ENCODE assay signal across 12 cellular contexts in genomic region chr11:102322560-102322959, GRCh38. TPM values are rescaled to one million over a fixed set of nuclear protein-coding genes. Genes with fewer than 3 reads are reported as not detected.
DNase-seq lines count a peak whose midpoint lies in the region; ATAC-seq and TF ChIP-seq lines count a peak whose summit lies in the region.
"Had no signal": no experiment of that assay in that cellular context is flagged by ENCODE, and none has a peak within 500 bp of the region (broad histone marks: within the 10 kb centered on the region; RNA-seq: fewer than 3 reads in every experiment).

No MANE protein-coding gene starts in this region.

- peaks cover 47% of the 10 kb centered on the region for H3K79me2 ChIP-seq in Loucy (ENCODE audit: insufficient read depth, low read length)

- no peaks in the 10 kb centered on the region for H3F3A ChIP-seq in Loucy (ENCODE audit: low read depth)

- H3K27ac Mint-ChIP-seq in MCF 10A (ENCODE audit: low read depth, unreplicated experiment) = peak overlapping the region; percentile 57
- H3K27ac Mint-ChIP-seq in activated naive CD4-positive, alpha-beta T cell treated with anti-CD3 and anti-CD28 coated beads, Interleukin-2, amount 50 U/mL, for 72 hours = peak overlapping the region; percentile 91 to 98
- peak overlapping the region; percentile 38 to 44 for H3K27ac Mint-ChIP-seq in stimulated activated naive CD8-positive, alpha-beta T cell treated with anti-CD3 and anti-CD28 coated beads, Interleukin-15, amount 100 ng/mL, for 72 hours

- peak overlapping the region; percentile 43; the same call in 1 of the 2 replicates for H2AFZ ChIP-seq in Loucy (ENCODE audit: low read length)

- H3K4me2 ChIP-seq in Loucy (ENCODE audit: low read depth, low read length, poor library complexity, severe bottlenecking) = peak overlapping the region; percentile 76

- no peak for ATAC-seq in activated naive CD4-positive, alpha-beta T cell treated with anti-CD3 and anti-CD28 coated beads, Interleukin-2, amount 50 U/mL, for 72 hours
- ATAC-seq in stimulated activated naive CD8-positive, alpha-beta T cell treated with anti-CD3 and anti-CD28 coated beads, Interleukin-15, amount 100 ng/mL, for 72 hours = no peak
- no peak for ATAC-seq in HG03457 (IDR thresholded peaks at IDR 0.05; ENCODE audit: unreplicated experiment)

- H3K27me3 ChIP-seq in breast epithelium = no peaks in the 10 kb centered on the region
- no peaks in the 10 kb centered on the region for H3K27me3 ChIP-seq in Loucy (ENCODE audit: insufficient read depth, low read length, poor library complexity, severe bottlenecking)
- H3K27me3 ChIP-seq: BE2C had no signal

- H3K36me3 ChIP-seq in breast epithelium (no peaks in the 10 kb centered on the region), Loucy (ENCODE audit: insufficient read depth, low read length) (no peaks in the 10 kb centered on the region)
- H3K36me3 ChIP-seq: BE2C had no signal

- no peak for TF ChIP-seq POLR2A in breast epithelium (IDR thresholded peaks at IDR 0.05)

- H3K36me3 Mint-ChIP-seq in MCF 10A (ENCODE audit: insufficient read depth, unreplicated experiment) = peaks cover 98% of the 10 kb centered on the region
- H3K36me3 Mint-ChIP-seq in activated naive CD4-positive, alpha-beta T cell treated with anti-CD3 and anti-CD28 coated beads, Interleukin-2, amount 50 U/mL, for 72 hours = peaks cover 55 to 74% of the 10 kb centered on the region in 2 donors

- no peak overlapping the region for H3K27ac ChIP-seq in breast epithelium
- H3K27ac ChIP-seq: VCaP had no signal

- H3K9ac ChIP-seq in Loucy (ENCODE audit: low read depth, low read length, poor library complexity, severe bottlenecking) = peak overlapping the region; percentile 83

- intact Hi-C loops in MCF 10A (cut with micrococcal nuclease) (no loop called here), breast epithelium (cut with DNase I; ENCODE audit: low total_unique reads) (loop anchor here (5.0 kb wide), 1 partner anchor 130 kb away; no protein-coding TSS in a partner anchor)

- BruUV-seq in MCF 10A (replicated peaks; lab: Mats Ljungman, UMichigan) = no TSS peak

- H3K4me1 Mint-ChIP-seq in MCF 10A (ENCODE audit: insufficient read depth, unreplicated experiment) = peaks cover 33% of the 10 kb centered on the region
- H3K4me1 Mint-ChIP-seq in stimulated activated naive CD8-positive, alpha-beta T cell treated with anti-CD3 and anti-CD28 coated beads, Interleukin-15, amount 100 ng/mL, for 72 hours = peaks cover 49% of the 10 kb centered on the region

- no peak overlapping the region for H3K4me3 ChIP-seq in breast epithelium
- H3K4me3 ChIP-seq in Loucy (ENCODE audit: low read length, poor library complexity, severe bottlenecking) = peak overlapping the region; percentile 74
- H3K4me3 ChIP-seq in foreskin fibroblast (ENCODE audit: low read depth in 1 of 2, low read length in 2 of 2) = no peak overlapping the region

- no peaks in the 10 kb centered on the region for H3K9me2 ChIP-seq in Loucy (replicated peaks; ENCODE audit: low read depth, low read length)

- H4K20me1 ChIP-seq in Loucy (ENCODE audit: insufficient read depth, low read length, poor library complexity, severe bottlenecking) = no peaks in the 10 kb centered on the region

- CTCF ChIA-PET in MCF 10A (lab: Yijun Ruan, JAX) = interaction anchor here (0.6 to 14.7 kb wide), 3 partner anchors 17 to 39 kb away, joined by 5 to 239 read pairs (median 7); no protein-coding TSS in a partner anchor

- TF ChIP-seq CTCF in MCF 10A (IDR thresholded peaks at IDR 0.05; ENCODE audit: unreplicated experiment) (no peak), breast epithelium (IDR thresholded peaks at IDR 0.05) (no peak), Loucy (conservative IDR thresholded peaks at IDR 0.05; ENCODE audit: low read length) (no peak), foreskin fibroblast (IDR thresholded peaks at IDR 0.05; ENCODE audit: low read depth, low read length) (no peak)

- POLR2A ChIA-PET in MCF 10A (lab: Yijun Ruan, JAX) = interaction anchor here (0.9 to 9.8 kb wide), 6 partner anchors 11 to 29 kb away, joined by 3 to 274 read pairs (median 6); no protein-coding TSS in a partner anchor

- H3K27me3 Mint-ChIP-seq in MCF 10A (ENCODE audit: insufficient read depth, unreplicated experiment) = no peaks in the 10 kb centered on the region
- no peaks in the 10 kb centered on the region for H3K27me3 Mint-ChIP-seq in stimulated activated naive CD8-positive, alpha-beta T cell treated with anti-CD3 and anti-CD28 coated beads, Interleukin-15, amount 100 ng/mL, for 72 hours

- H3K9me3 Mint-ChIP-seq in MCF 10A (ENCODE audit: unreplicated experiment) = no peaks in the 10 kb centered on the region
- no peaks in the 10 kb centered on the region for H3K9me3 Mint-ChIP-seq in activated naive CD4-positive, alpha-beta T cell treated with anti-CD3 and anti-CD28 coated beads, Interleukin-2, amount 50 U/mL, for 72 hours
- no peaks in the 10 kb centered on the region for H3K9me3 Mint-ChIP-seq in stimulated activated naive CD8-positive, alpha-beta T cell treated with anti-CD3 and anti-CD28 coated beads, Interleukin-15, amount 100 ng/mL, for 72 hours

- peak overlapping the region; percentile 85 for H3K4me3 Mint-ChIP-seq in MCF 10A (ENCODE audit: unreplicated experiment)
- peak overlapping the region; percentile 62 to 78 for H3K4me3 Mint-ChIP-seq in stimulated activated naive CD8-positive, alpha-beta T cell treated with anti-CD3 and anti-CD28 coated beads, Interleukin-15, amount 100 ng/mL, for 72 hours

- H3K9me3 ChIP-seq in breast epithelium (no peaks in the 10 kb centered on the region), Loucy (ENCODE audit: insufficient read depth, low read depth, low read length) (no peaks in the 10 kb centered on the region)
- H3K9me3 ChIP-seq: BE2C had no signal

- no peak for DNase-seq in MCF 10A (ENCODE audit: unreplicated experiment)
- DNase-seq in breast epithelium (ENCODE audit: low spot score in 2 of 2) = no peak
- no peak for DNase-seq in activated naive CD4-positive, alpha-beta T cell treated with anti-CD3 and anti-CD28 coated beads, Interleukin-2, amount 50 U/mL, for 72 hours (ENCODE audit: low spot score in 2 of 2)
- no peak for DNase-seq in stimulated activated naive CD8-positive, alpha-beta T cell treated with anti-CD3 and anti-CD28 coated beads, Interleukin-15, amount 100 ng/mL, for 72 hours
- no peak for DNase-seq in foreskin fibroblast
- DNase-seq in activated CD4-positive, CD25-positive, alpha-beta regulatory T cell (lab: John Stamatoyannopoulos, UW) = no peak
- DNase-seq: activated gamma-delta T cell, BE2C, NCI-H1048 had no signal

- H3K4me1 ChIP-seq in breast epithelium = no peaks in the 10 kb centered on the region
- H3K4me1 ChIP-seq in Loucy (ENCODE audit: insufficient read depth, low read length, poor library complexity, severe bottlenecking) = peaks cover 63% of the 10 kb centered on the region
- H3K4me1 ChIP-seq: BE2C had no signal

RNA-seq across cellular contexts. Expression of gene BIRC3, which starts 5.3 kb away (rescaled TPM):
- total RNA-seq in MCF 10A (2022) (91.6 and 124 TPM in 2 replicates), breast epithelium (10 to 100 TPM in 2 of 3 donors, 1 to 10 TPM in 1; 2.6 to 30.0 (median 10.8) TPM)
- 100 to 1,000 TPM; 131 to 355 TPM for total RNA-seq in activated naive CD4-positive, alpha-beta T cell treated with anti-CD3 and anti-CD28 coated beads, Interleukin-2, amount 50 U/mL, for 72 hours

RNA-seq across cellular contexts. Expression of gene BIRC2, which starts 24.5 kb away (rescaled TPM):
- total RNA-seq in MCF 10A (2022) (46.2 and 50.0 TPM in 2 replicates), breast epithelium (10 to 100 TPM; 45.6 to 95.7 (median 48.5) TPM)
- total RNA-seq in activated naive CD4-positive, alpha-beta T cell treated with anti-CD3 and anti-CD28 coated beads, Interleukin-2, amount 50 U/mL, for 72 hours = 10 to 100 TPM; 40.7 to 67.6 TPM

Comparison
In these comparisons a context has a peak if more than half of its experiments do, and no peak if none do; other contexts are left out.
1. H3K27ac Mint-ChIP-seq: peak in every context shown above with its lines; median percentile 94 in activated naive CD4-positive, alpha-beta T cell treated with anti-CD3 and anti-CD28 coated beads, Interleukin-2, amount 50 U/mL, for 72 hours; 57 in MCF 10A; 41 in stimulated activated naive CD8-positive, alpha-beta T cell treated with anti-CD3 and anti-CD28 coated beads, Interleukin-15, amount 100 ng/mL, for 72 hours.